Comparison of ENCODE assay signal across 1 cellular context in genomic region chr9:128727626-128728248, GRCh38.
TF ChIP-seq lines count a peak whose summit lies in the region.

No MANE protein-coding gene starts in this region.

TF ChIP-seq in H1, 55 proteins besides CTCF, POLR2A, EP300 and RAD21:
- no peak for TF ChIP-seq JUN (IDR thresholded peaks at IDR 0.05; ENCODE audit: low read depth, low read length)
- no peak for TF ChIP-seq RNF2 (IDR thresholded peaks at IDR 0.05; ENCODE audit: borderline replicate concordance, low read depth, low read length, missing control alignments, poor library complexity, severe bottlenecking)
- TF ChIP-seq MAFK (IDR thresholded peaks at IDR 0.05; ENCODE audit: low read depth, low read length): no peak
- no peak for TF ChIP-seq CREB1 (IDR thresholded peaks at IDR 0.05)
- TF ChIP-seq GTF2F1 (IDR thresholded peaks at IDR 0.05; ENCODE audit: borderline replicate concordance, low read depth, low read length): no peak
- TF ChIP-seq CHD2 (IDR thresholded peaks at IDR 0.05; ENCODE audit: low read length): no peak
- no peak for TF ChIP-seq CHD1 (IDR thresholded peaks at IDR 0.05; ENCODE audit: low read depth, low read length)
- TF ChIP-seq TBP (IDR thresholded peaks at IDR 0.05; ENCODE audit: low read depth, low read length): no peak
- TF ChIP-seq SIX5 (IDR thresholded peaks at IDR 0.05; ENCODE audit: low read depth, low read length): no peak
